8 cellular contexts compared by ENCODE assay signal in the genomic region with DNA sequence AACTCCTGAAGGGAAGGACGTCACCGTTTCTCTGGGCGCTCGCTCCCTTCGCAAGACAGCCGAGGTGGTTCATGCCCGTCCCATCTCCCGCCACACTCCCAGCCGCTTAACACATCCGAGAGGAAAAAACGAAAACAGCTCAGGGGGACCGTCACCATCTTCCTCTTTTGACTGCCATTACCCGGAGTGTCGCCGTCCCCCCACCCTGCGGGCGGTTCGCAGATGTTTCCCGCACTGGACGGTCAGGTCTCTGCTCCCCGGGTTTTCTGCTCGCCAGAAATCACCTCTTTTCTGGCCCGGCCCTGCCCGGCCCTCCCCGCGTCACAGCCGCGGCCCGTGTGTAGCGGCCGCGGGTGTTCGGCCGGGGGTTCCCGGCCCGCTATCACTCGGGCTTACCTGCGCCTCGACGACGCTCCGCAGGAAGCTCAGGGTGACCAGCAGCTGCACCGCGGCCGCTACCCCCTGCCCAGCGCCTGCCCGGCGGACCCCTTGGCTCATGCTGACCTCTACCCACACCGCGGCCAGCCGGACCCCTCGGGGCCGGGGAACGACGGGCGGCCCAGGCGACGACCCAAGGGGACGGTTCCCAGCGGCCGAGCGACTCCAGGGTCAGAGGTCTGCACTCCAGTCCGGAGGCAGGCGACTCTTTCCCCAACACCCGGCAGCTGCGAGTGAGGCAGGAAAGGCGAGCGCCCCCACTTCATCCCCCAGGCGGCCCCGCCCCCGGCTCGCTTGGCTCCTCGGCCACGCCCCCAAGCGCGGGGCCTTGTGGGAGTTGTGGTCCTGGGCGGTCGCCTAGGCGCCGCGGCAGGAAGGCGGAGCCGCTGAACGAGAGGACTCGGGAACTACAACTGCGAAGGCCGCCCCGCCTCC. TPM values are rescaled to one million over a fixed set of nuclear protein-coding genes. Genes with fewer than 3 reads are reported as not detected.
A peak's percentile ranks its signal among the peaks of the same experiment; 100 is the strongest.
DNase-seq lines count a peak whose midpoint lies in the region; ATAC-seq, FAIRE-seq and TF ChIP-seq lines count a peak whose summit lies in the region.

A gene with protein sequence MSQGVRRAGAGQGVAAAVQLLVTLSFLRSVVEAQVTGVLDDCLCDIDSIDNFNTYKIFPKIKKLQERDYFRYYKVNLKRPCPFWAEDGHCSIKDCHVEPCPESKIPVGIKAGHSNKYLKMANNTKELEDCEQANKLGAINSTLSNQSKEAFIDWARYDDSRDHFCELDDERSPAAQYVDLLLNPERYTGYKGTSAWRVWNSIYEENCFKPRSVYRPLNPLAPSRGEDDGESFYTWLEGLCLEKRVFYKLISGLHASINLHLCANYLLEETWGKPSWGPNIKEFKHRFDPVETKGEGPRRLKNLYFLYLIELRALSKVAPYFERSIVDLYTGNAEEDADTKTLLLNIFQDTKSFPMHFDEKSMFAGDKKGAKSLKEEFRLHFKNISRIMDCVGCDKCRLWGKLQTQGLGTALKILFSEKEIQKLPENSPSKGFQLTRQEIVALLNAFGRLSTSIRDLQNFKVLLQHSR (minus strand): TSS at position 673 of the 873 bp plus-strand sequence. CDS start 175 bp downstream, at position 498.

- peak; percentile 23 for FAIRE-seq in HepG2 (lab: Jason Lieb, UNC)

- peaks cover 4 to 22% of the 10 kb centered on the region in 2 experiments; a peak in 3 of 5 replicates for H3K27me3 ChIP-seq in HepG2 (ENCODE audit: control insufficient read depth in 1 of 2, insufficient read depth in 2 of 2, low read length in 2 of 2)

- peak; percentile 75 to 88 for TF ChIP-seq POLR2A in HepG2 (IDR thresholded peaks at IDR 0.05; ENCODE audit: insufficient read depth in 1 of 2, low read depth in 2 of 2, low read length in 2 of 2)

- DNase-seq in CD14-positive monocyte (ENCODE audit: low spot score) (peak; percentile 93), NCI-H526 treated with DMSO at 0.1 percent for 48 hours (lab: John Stamatoyannopoulos, UW) (peak; percentile 71), HepG2 (ENCODE audit: low spot score) (peak; percentile 89)
- peak; percentile 97 for DNase-seq in activated CD4-positive, alpha-beta T cell treated with anti-CD3 and anti-CD28 coated beads, Interleukin-2, amount 50 U/mL, for 1 hour
- DNase-seq in stimulated activated CD4-positive, alpha-beta T cell treated with anti-CD3 and anti-CD28 coated beads, Interleukin-2, amount 100 ng/mL, for 48 hours = peak; percentile 93 to 94

- no peaks in the 10 kb centered on the region for H3K79me2 ChIP-seq in HepG2 (ENCODE audit: insufficient read depth, low read length)

- no peaks in the 10 kb centered on the region for H4K20me1 ChIP-seq in HepG2 (ENCODE audit: insufficient read depth, low read length)

- H3K4me3 ChIP-seq in HepG2 (replicated peaks in 1 of 3; ENCODE audit: insufficient read depth in 1 of 3, low read depth in 2 of 3, low read length in 3 of 3) = peak within 1 kb of the TSS; percentile 61 to 90 (median 85)

- no peaks in the 10 kb centered on the region for H3K36me3 ChIP-seq in HepG2 (replicated peaks in 1 of 2; ENCODE audit: control insufficient read depth in 1 of 2, insufficient read depth in 2 of 2, low read length in 2 of 2)

- H3K4me1 Mint-ChIP-seq in CD14-positive monocyte = peaks cover 45% of the 10 kb centered on the region
- H3K4me1 Mint-ChIP-seq in dendritic cell treated with granulocyte-macrophage colony-stimulating factor and Interleukin-4, amounts not matched to agents 40 ng/mL and 50 ng/mL, for 4 days (ENCODE audit: low read depth) = peaks cover 41% of the 10 kb centered on the region

- TSS peak; percentile 73 for BruUV-seq in HepG2 (replicated peaks; lab: Mats Ljungman, UMichigan)

- H3K4me1 ChIP-seq in HepG2 (ENCODE audit: insufficient read depth, low read length) = peaks cover 17% of the 10 kb centered on the region

- no peak for TF ChIP-seq RAD21 in HepG2 (CRISPR knock-in tag; IDR thresholded peaks at IDR 0.05)

- POLR2A ChIA-PET in HepG2 (lab: Yijun Ruan, JAX) = interaction anchor here (1.0 kb wide), 1 partner anchor 118 kb away, joined by 3 read pairs; no protein-coding TSS in a partner anchor

- H3K4me3 Mint-ChIP-seq in CD14-positive monocyte = peak within 1 kb of the TSS; percentile 96 to 97
- H3K4me3 Mint-ChIP-seq in dendritic cell treated with granulocyte-macrophage colony-stimulating factor and Interleukin-4, amounts not matched to agents 40 ng/mL and 50 ng/mL, for 4 days = peak within 1 kb of the TSS; percentile 86

- H2AFZ ChIP-seq in HepG2 (ENCODE audit: low read length) = no peak within 1 kb of the TSS

- in situ Hi-C loops in HepG2 (cut with HindIII; ENCODE audit: extremely low pct_ligation_motif_present, low pct_unique_long_range_greater_than_20kb) = no loop called here

- H3K27ac Mint-ChIP-seq in CD14-positive monocyte = peak within 1 kb of the TSS; percentile 62 to 89 (median 85)
- H3K27ac Mint-ChIP-seq in dendritic cell treated with granulocyte-macrophage colony-stimulating factor and Interleukin-4, amounts not matched to agents 40 ng/mL and 50 ng/mL, for 4 days = peak within 1 kb of the TSS; percentile 89

- peak within 1 kb of the TSS; percentile 70 for H3K9ac ChIP-seq in HepG2 (ENCODE audit: insufficient read depth, low read depth, low read length)

- ATAC-seq in GM19351 (IDR thresholded peaks at IDR 0.05; ENCODE audit: unreplicated experiment) = peak; percentile 74
- ATAC-seq in HG03520 (IDR thresholded peaks at IDR 0.05; ENCODE audit: unreplicated experiment) = peak; percentile 78
- ATAC-seq in HepG2 = peak; percentile 97

- intact Hi-C loops in CD14-positive monocyte (cut with micrococcal nuclease) = loop anchor here in 1 of 2 donors (10.0 kb wide), 3 partner anchors 177 to 513 kb away; a partner anchor contains a TSS
- intact Hi-C loops in dendritic cell treated with granulocyte-macrophage colony-stimulating factor and Interleukin-4, amounts not matched to agents 40 ng/mL and 50 ng/mL, for 4 days (cut with micrococcal nuclease) = loop anchor here (2.0 to 5.0 kb wide), 3 partner anchors 139 to 516 kb away; a partner anchor contains a TSS
- intact Hi-C loops in HepG2 (cut with micrococcal nuclease; ENCODE audit: unreplicated experiment) = loop anchor here (5.0 kb wide), 2 partner anchors 211 to 251 kb away; no protein-coding TSS in a partner anchor

- WGBS in HepG2 (ENCODE audit: low lambda C conversion rate) = 0% methylated on average over 14 of the region's 88 CpGs

- no peak within 1 kb of the TSS for H3K27ac ChIP-seq in HepG2 (ENCODE audit: extremely low read length, insufficient read depth, low read length)

- H3K27me3 Mint-ChIP-seq in CD14-positive monocyte (ENCODE audit: low read depth in 3 of 3) = peaks cover 0 to 3% (median 2%) of the 10 kb centered on the region in 3 donors
- H3K27me3 Mint-ChIP-seq in dendritic cell treated with granulocyte-macrophage colony-stimulating factor and Interleukin-4, amounts not matched to agents 40 ng/mL and 50 ng/mL, for 4 days = peaks cover 6% of the 10 kb centered on the region

- H3K9me3 Mint-ChIP-seq in CD14-positive monocyte = peaks cover 0 to 6% (median 4%) of the 10 kb centered on the region in 7 donors
- H3K9me3 Mint-ChIP-seq in dendritic cell treated with granulocyte-macrophage colony-stimulating factor and Interleukin-4, amounts not matched to agents 40 ng/mL and 50 ng/mL, for 4 days = peaks cover 11% of the 10 kb centered on the region

- peak within 1 kb of the TSS; percentile 89 for H3K4me2 ChIP-seq in HepG2 (ENCODE audit: low read depth, low read length)

- TF ChIP-seq CTCF in CD14-positive monocyte (IDR thresholded peaks at IDR 0.05) (no peak), HepG2 (CRISPR knock-in tag; IDR thresholded peaks at IDR 0.05) (peak; percentile 51)

- TF ChIP-seq EP300 in HepG2 (IDR thresholded peaks at IDR 0.05; ENCODE audit: low read depth in 2 of 2, low read length in 2 of 2) = no peak
- TF ChIP-seq EP300 in HepG2 (CRISPR knock-in tag; IDR thresholded peaks at IDR 0.05; ENCODE audit: borderline replicate concordance) = no peak

- peaks cover 3 to 4% of the 10 kb centered on the region in 2 donors for H3K36me3 Mint-ChIP-seq in CD14-positive monocyte
- H3K36me3 Mint-ChIP-seq in dendritic cell treated with granulocyte-macrophage colony-stimulating factor and Interleukin-4, amounts not matched to agents 40 ng/mL and 50 ng/mL, for 4 days (ENCODE audit: low read depth) = peaks cover 18% of the 10 kb centered on the region

- CTCF ChIA-PET in HepG2 (lab: Yijun Ruan, JAX; ENCODE audit: low intra/inter-chr PET ratio, low total read pairs) = no interaction called here

- no peaks in the 10 kb centered on the region for H3K9me3 ChIP-seq in HepG2 (ENCODE audit: low read length)

TF ChIP-seq in HepG2, 621 proteins besides CTCF, POLR2A, EP300 and RAD21 (continues in another document):
- TF ChIP-seq ZNF256 (CRISPR knock-in tag; conservative IDR thresholded peaks at IDR 0.05) = no peak
- no peak for TF ChIP-seq ZNF235 (CRISPR knock-in tag; IDR thresholded peaks at IDR 0.05; ENCODE audit: borderline replicate concordance)

RNA-seq across cellular contexts. Expression of the gene that starts here (rescaled TPM):
- polyA plus RNA-seq in CD14-positive monocyte = 1 to 10 TPM; 2.7 to 3.2 TPM
- 0.86 and 1.6 TPM in 2 replicates for total RNA-seq in HepG2 (2016; rRNA removed; fragmentation: Illumina TruSeq; extraction: Trizol)
- total RNA-seq in HepG2 (2016; cell fraction: cytosol; rRNA removed; fragmentation: Illumina TruSeq; extraction: Trizol; ENCODE audit: low read depth) = 0.09 and 0.10 TPM in 2 replicates
- 1.1 and 1.6 TPM in 2 replicates for total RNA-seq in HepG2 (2016; cell fraction: insoluble cytoplasmic fraction; rRNA removed; fragmentation: Illumina TruSeq; extraction: Trizol)
- 0.31 and 0.96 TPM in 2 replicates for total RNA-seq in HepG2 (2016; cell fraction: membrane; rRNA removed; fragmentation: Illumina TruSeq; extraction: Trizol)
- total RNA-seq in HepG2 (2016; cell fraction: nucleus; rRNA removed; fragmentation: Illumina TruSeq; extraction: Trizol) = 2.3 and 2.4 TPM in 2 replicates
- 1.9 and 2.1 TPM in 2 replicates for polyA plus RNA-seq in HepG2 (2011; rRNA removed)
- 0.56 and 1.4 TPM in 2 replicates for polyA plus RNA-seq in HepG2 (2011; cell fraction: cytosol; rRNA removed)
- 1.2 and 1.8 TPM in 2 replicates for polyA plus RNA-seq in HepG2 (2011; cell fraction: nucleus; rRNA removed)
- polyA plus RNA-seq in HepG2 (2012) = 3.9 and 5.0 TPM in 2 replicates
- 0.08 and 0.12 TPM in 2 replicates for polyA plus RNA-seq in HepG2 (2016; cell fraction: cytosol; fragmentation: Illumina TruSeq; extraction: Trizol; ENCODE audit: low read depth)
- 0.70 and 0.93 TPM in 2 replicates for polyA plus RNA-seq in HepG2 (2016; cell fraction: insoluble cytoplasmic fraction; fragmentation: Illumina TruSeq; extraction: Trizol; ENCODE audit: low read depth)
- polyA plus RNA-seq in HepG2 (2016; cell fraction: membrane; fragmentation: Illumina TruSeq; extraction: Trizol; ENCODE audit: low read depth) = 0.16 and 0.22 TPM in 2 replicates
- polyA plus RNA-seq in HepG2 (2016; cell fraction: nucleus; fragmentation: Illumina TruSeq; extraction: Trizol; ENCODE audit: insufficient read depth, low read depth) = 3.3 and 4.7 TPM in 2 replicates
- 0.51 and 0.78 TPM in 2 replicates for polyA minus RNA-seq in HepG2 (2011; rRNA and poly(A)+ RNA removed; ENCODE audit: low replicate concordance)
- 2.4 and 3.9 TPM in 2 replicates for polyA minus RNA-seq in HepG2 (2011; cell fraction: cytosol; rRNA and poly(A)+ RNA removed)
- polyA minus RNA-seq in HepG2 (2011; cell fraction: nucleus; rRNA and poly(A)+ RNA removed) = 4.4 and 4.7 TPM in 2 replicates
